Comparison of ENCODE assay signal across 1 cellular context in genomic region chr6:57262901-57263694, GRCh38.
TF ChIP-seq lines count a peak whose summit lies in the region.

No MANE protein-coding gene starts in this region.

TF ChIP-seq in GM23338, 12 proteins besides CTCF, POLR2A, EP300 and RAD21 (continued from another document):
- no peak for TF ChIP-seq REST (IDR thresholded peaks at IDR 0.05; ENCODE audit: unreplicated experiment)
- no peak for TF ChIP-seq POLR2AphosphoS5 (IDR thresholded peaks at IDR 0.05; ENCODE audit: low read depth)
- no peak for TF ChIP-seq ZNF331 (CRISPR knock-in tag; IDR thresholded peaks at IDR 0.05; ENCODE audit: low read depth)
- TF ChIP-seq ZNF114 (CRISPR knock-in tag; IDR thresholded peaks at IDR 0.05) = no peak
- TF ChIP-seq CREB1 (CRISPR knock-in tag; IDR thresholded peaks at IDR 0.05; ENCODE audit: low read depth) = no peak
- TF ChIP-seq NANOG (IDR thresholded peaks at IDR 0.05; ENCODE audit: borderline replicate concordance) = no peak
- TF ChIP-seq JUNB (IDR thresholded peaks at IDR 0.05; ENCODE audit: unreplicated experiment) = no peak
- no peak for TF ChIP-seq EZH2phosphoT487 (IDR thresholded peaks at IDR 0.05; ENCODE audit: unreplicated experiment)
TF ChIP-seq in GM23338: peak in this region for 0.
